ENCODE assay signal across 8 cellular contexts in genomic region chr11:63768232-63769043, GRCh38. TPM values are rescaled to one million over a fixed set of nuclear protein-coding genes. Genes with fewer than 3 reads are reported as not detected.
A peak's percentile ranks its signal among the peaks of the same experiment; 100 is the strongest.
DNase-seq lines count a peak whose midpoint lies in the region; ATAC-seq and TF ChIP-seq lines count a peak whose summit lies in the region.

ZFTA (minus strand) TSS chr11:63768775; CDS start chr11:63768622, 153 bp downstream.

- H3K36me3 Mint-ChIP-seq in activated T-helper 1 cell treated with anti-CD3 and anti-CD28 coated beads, Interleukin-12 subunit alpha, Interleukin-12 subunit beta, Interleukin-2, Interleukin-4 antibody, amounts not matched to agents 30 ng/mL and 10 ng/mL and 1 ng/mL, durations not matched to agents 14 hours and 24 hours and 36 hours (ENCODE audit: low read depth) = peaks cover 2% of the 10 kb centered on the region
- no peaks in the 10 kb centered on the region for H3K36me3 Mint-ChIP-seq in naive thymus-derived CD8-positive, alpha-beta T cell

- DNase-seq in SHP77 (lab: John Stamatoyannopoulos, UW) = peak; percentile 8 to 13
- DNase-seq in SHP77 treated with DMSO at 0.1 percent for 48 hours (lab: John Stamatoyannopoulos, UW) = no peak
- peak; percentile 45 for DNase-seq in activated T-helper 1 cell treated with anti-CD3 and anti-CD28 coated beads, Interleukin-12 subunit alpha, Interleukin-12 subunit beta, Interleukin-2, Interleukin-4 antibody, amounts not matched to agents 30 ng/mL and 10 ng/mL and 1 ng/mL, durations not matched to agents 14 hours and 24 hours and 36 hours (ENCODE audit: low spot score)
- peak; percentile 51 to 66 for DNase-seq in fibroblast of lung (ENCODE audit: low read depth in 2 of 2)
- peak; percentile 53 to 84 (median 73) for DNase-seq in naive thymus-derived CD8-positive, alpha-beta T cell
- peak; percentile 61 for DNase-seq in stomach

- H3K9me3 ChIP-seq in OCI-LY3 (ENCODE audit: insufficient read depth, low read length) = no peaks in the 10 kb centered on the region
- H3K9me3 ChIP-seq in fibroblast of lung (ENCODE audit: control insufficient read depth, insufficient read depth, low read depth, low read length) = no peaks in the 10 kb centered on the region
- no peaks in the 10 kb centered on the region for H3K9me3 ChIP-seq in stomach

- TF ChIP-seq CTCF in OCI-LY3 (IDR thresholded peaks at IDR 0.05; ENCODE audit: low read depth, low read length) (peak; percentile 41), fibroblast of lung (conservative IDR thresholded peaks at IDR 0.05 in 1 of 2, IDR thresholded peaks at IDR 0.05 in 1 of 2; ENCODE audit: low read depth in 1 of 2, low read length in 2 of 2) (peak; percentile 27 to 32), stomach (IDR thresholded peaks at IDR 0.05) (peak in 3 of 7 experiments; percentile 55 to 91 (median 73))

- H3K4me1 ChIP-seq in OCI-LY3 (ENCODE audit: low read length) (peaks cover 15% of the 10 kb centered on the region), fibroblast of lung (ENCODE audit: control insufficient read depth, extremely low read depth, insufficient read depth, low read length) (peaks cover 5% of the 10 kb centered on the region), stomach (peaks cover 34 to 57% (median 53%) of the 10 kb centered on the region in 4 donors)

- H4K20me1 ChIP-seq in OCI-LY3 (ENCODE audit: insufficient read depth, low read length) = peaks cover 20% of the 10 kb centered on the region
- H4K20me1 ChIP-seq in fibroblast of lung (ENCODE audit: control insufficient read depth, extremely low read depth, insufficient read depth, low read length) = no peaks in the 10 kb centered on the region

- peak within 1 kb of the TSS; percentile 48 for H3K27ac ChIP-seq in OCI-LY3 (ENCODE audit: low read length)
- peak within 1 kb of the TSS; percentile 56 for H3K27ac ChIP-seq in fibroblast of lung (ENCODE audit: insufficient read depth, low read length)
- peak within 1 kb of the TSS; percentile 72 to 87 (median 80) for H3K27ac ChIP-seq in stomach

- no peaks in the 10 kb centered on the region for H3K9me3 Mint-ChIP-seq in activated T-helper 1 cell treated with anti-CD3 and anti-CD28 coated beads, Interleukin-12 subunit alpha, Interleukin-12 subunit beta, Interleukin-2, Interleukin-4 antibody, amounts not matched to agents 30 ng/mL and 10 ng/mL and 1 ng/mL, durations not matched to agents 14 hours and 24 hours and 36 hours
- H3K9me3 Mint-ChIP-seq in naive thymus-derived CD8-positive, alpha-beta T cell = no peaks in the 10 kb centered on the region

- TF ChIP-seq POLR2A in stomach (IDR thresholded peaks at IDR 0.05) = no peak

- H3K4me3 Mint-ChIP-seq in activated T-helper 1 cell treated with anti-CD3 and anti-CD28 coated beads, Interleukin-12 subunit alpha, Interleukin-12 subunit beta, Interleukin-2, Interleukin-4 antibody, amounts not matched to agents 30 ng/mL and 10 ng/mL and 1 ng/mL, durations not matched to agents 14 hours and 24 hours and 36 hours = peak within 1 kb of the TSS; percentile 87
- peak within 1 kb of the TSS; percentile 87 to 98 (median 94) for H3K4me3 Mint-ChIP-seq in naive thymus-derived CD8-positive, alpha-beta T cell

- peaks cover 14% of the 10 kb centered on the region for H3K4me1 Mint-ChIP-seq in activated T-helper 1 cell treated with anti-CD3 and anti-CD28 coated beads, Interleukin-12 subunit alpha, Interleukin-12 subunit beta, Interleukin-2, Interleukin-4 antibody, amounts not matched to agents 30 ng/mL and 10 ng/mL and 1 ng/mL, durations not matched to agents 14 hours and 24 hours and 36 hours (ENCODE audit: low read depth)
- peaks cover 7 to 25% (median 16%) of the 10 kb centered on the region in 4 donors for H3K4me1 Mint-ChIP-seq in naive thymus-derived CD8-positive, alpha-beta T cell

- 0 to 5% (median 1%) methylated on average over 4 to 114 of the region's 114 CpGs for WGBS in stomach, 5 donors

- H3K36me3 ChIP-seq in OCI-LY3 (replicated peaks; ENCODE audit: low read depth, low read length) (no peaks in the 10 kb centered on the region), fibroblast of lung (ENCODE audit: control insufficient read depth, insufficient read depth, low read length) (peaks cover 8% of the 10 kb centered on the region), stomach (no peaks in the 10 kb centered on the region)

- H3K9ac ChIP-seq in OCI-LY3 (ENCODE audit: low read length) = peak within 1 kb of the TSS; percentile 81
- H3K9ac ChIP-seq in fibroblast of lung (ENCODE audit: insufficient read depth, low read length) = peak within 1 kb of the TSS; percentile 44

- peak within 1 kb of the TSS; percentile 35 for H3K27ac Mint-ChIP-seq in activated T-helper 1 cell treated with anti-CD3 and anti-CD28 coated beads, Interleukin-12 subunit alpha, Interleukin-12 subunit beta, Interleukin-2, Interleukin-4 antibody, amounts not matched to agents 30 ng/mL and 10 ng/mL and 1 ng/mL, durations not matched to agents 14 hours and 24 hours and 36 hours
- peak within 1 kb of the TSS; percentile 70 to 95 (median 92) for H3K27ac Mint-ChIP-seq in naive thymus-derived CD8-positive, alpha-beta T cell

- peaks cover 29% of the 10 kb centered on the region for H3K27me3 ChIP-seq in OCI-LY3 (ENCODE audit: low read depth, low read length)
- no peaks in the 10 kb centered on the region for H3K27me3 ChIP-seq in fibroblast of lung (ENCODE audit: control insufficient read depth, insufficient read depth, low read length)
- peaks cover 0 to 17% (median 6%) of the 10 kb centered on the region in 3 donors for H3K27me3 ChIP-seq in stomach

- peak within 1 kb of the TSS; percentile 88 for H3K4me2 ChIP-seq in OCI-LY3 (ENCODE audit: low read length)
- peak within 1 kb of the TSS; percentile 94 for H3K4me2 ChIP-seq in fibroblast of lung (ENCODE audit: extremely low read depth, insufficient read depth, low read length)

- peaks cover 33% of the 10 kb centered on the region for H3K27me3 Mint-ChIP-seq in activated T-helper 1 cell treated with anti-CD3 and anti-CD28 coated beads, Interleukin-12 subunit alpha, Interleukin-12 subunit beta, Interleukin-2, Interleukin-4 antibody, amounts not matched to agents 30 ng/mL and 10 ng/mL and 1 ng/mL, durations not matched to agents 14 hours and 24 hours and 36 hours (ENCODE audit: insufficient read depth)
- peaks cover 0 to 13% (median 4%) of the 10 kb centered on the region in 5 donors for H3K27me3 Mint-ChIP-seq in naive thymus-derived CD8-positive, alpha-beta T cell

- H3K4me3 ChIP-seq in OCI-LY3 (ENCODE audit: low read length) (peak within 1 kb of the TSS; percentile 94), fibroblast of lung (replicated peaks in 1 of 4; ENCODE audit: control extremely low read depth in 1 of 4, insufficient read depth in 1 of 4, low read depth in 3 of 4, low read length in 4 of 4) (peak within 1 kb of the TSS; percentile 80 to 94 (median 88)), stomach (peak within 1 kb of the TSS; percentile 83 to 92 (median 88))

- ATAC-seq in HG03354 (IDR thresholded peaks at IDR 0.05; ENCODE audit: poor library complexity, severe bottlenecking, unreplicated experiment) = peak; percentile 65
- ATAC-seq in naive thymus-derived CD8-positive, alpha-beta T cell = peak; percentile 67 to 76

- H2AFZ ChIP-seq in OCI-LY3 (ENCODE audit: low read depth, low read length) (peak within 1 kb of the TSS; percentile 63), fibroblast of lung (ENCODE audit: low read length) (no peak within 1 kb of the TSS)

- peaks cover 22% of the 10 kb centered on the region for H3K79me2 ChIP-seq in OCI-LY3 (ENCODE audit: low read length)
- peaks cover 13% of the 10 kb centered on the region for H3K79me2 ChIP-seq in fibroblast of lung (ENCODE audit: control insufficient read depth, insufficient read depth, low read length)

- intact Hi-C loops in activated T-helper 1 cell treated with anti-CD3 and anti-CD28 coated beads, Interleukin-12 subunit alpha, Interleukin-12 subunit beta, Interleukin-2, Interleukin-4 antibody, amounts not matched to agents 30 ng/mL and 10 ng/mL and 1 ng/mL, durations not matched to agents 14 hours and 24 hours and 36 hours (cut with micrococcal nuclease) = loop anchor here (1.0 kb wide), 1 partner anchor 380 kb away; no protein-coding TSS in a partner anchor
- intact Hi-C loops in stomach (cut with DNase I; ENCODE audit: low total_unique reads) = no loop called here

- no peak for TF ChIP-seq EP300 in stomach (IDR thresholded peaks at IDR 0.05)

- POLR2A ChIA-PET in naive thymus-derived CD8-positive, alpha-beta T cell (lab: Charles Lee) = interaction anchor here (0.6 to 2.4 kb wide), 7 partner anchors 14 to 385 kb away, joined by 3 to 16 read pairs (median 3); partner anchors contain the start of gene MARK2

RNA-seq across cellular contexts. Expression of gene ZFTA, which starts in this region (rescaled TPM):
- total RNA-seq in activated T-helper 1 cell treated with anti-CD3 and anti-CD28 coated beads, Interleukin-12 subunit alpha, Interleukin-12 subunit beta, Interleukin-2, Interleukin-4 antibody, amounts not matched to agents 30 ng/mL and 10 ng/mL and 1 ng/mL, durations not matched to agents 14 hours and 24 hours and 36 hours = 3.8 and 5.3 TPM in 2 replicates
- total RNA-seq in fibroblast of lung (12.9 and 14.4 TPM in 2 replicates), stomach (10 to 100 TPM in 2 of 5 donors, 1 to 10 TPM in 3; 1.8 to 16.8 (median 8.8) TPM)
- polyA plus RNA-seq in fibroblast of lung (5.4 and 6.0 TPM in 2 replicates), stomach (1 to 10 TPM; 4.4 to 6.9 (median 4.8) TPM)
- 6.8 and 8.2 TPM in 2 replicates for polyA plus RNA-seq in fibroblast of lung (2012)
- 2.6 and 5.0 TPM in 2 replicates for polyA minus RNA-seq in fibroblast of lung (ENCODE audit: low replicate concordance)
- 1 to 10 TPM; 7.2 to 7.4 TPM for total RNA-seq in naive thymus-derived CD8-positive, alpha-beta T cell
- under 1 TPM; 0.09 to 0.56 (median 0.34) TPM for polyA plus RNA-seq in naive thymus-derived CD8-positive, alpha-beta T cell
